13 cellular contexts compared by ENCODE assay signal in genomic region chr7:52726986-52727385, GRCh38.
DNase-seq lines count a peak whose midpoint lies in the region; ATAC-seq and TF ChIP-seq lines count a peak whose summit lies in the region.
"Had no signal": no experiment of that assay in that cellular context is flagged by ENCODE, and none has a peak within 500 bp of the region (broad histone marks: within the 10 kb centered on the region; RNA-seq: fewer than 3 reads in every experiment).

No MANE protein-coding gene starts in this region.

- peaks cover 16% of the 10 kb centered on the region for H3K9me3 Mint-ChIP-seq in activated CD4-positive, alpha-beta T cell treated with anti-CD3 and anti-CD28 coated beads for 36 hours (ENCODE audit: low read depth)
- H3K9me3 Mint-ChIP-seq in natural killer cell: peaks cover 21 to 27% of the 10 kb centered on the region in 2 donors

- POLR2A ChIA-PET in activated CD4-positive, alpha-beta T cell treated with anti-CD3 and anti-CD28 coated beads for 36 hours (lab: Charles Lee): no interaction called here

- in situ Hi-C loops in Caki2 (cut with HindIII; ENCODE audit: low pct_unique_long_range_greater_than_20kb, low sequenced_read_pairs): no loop called here

- H3K9me2 ChIP-seq in hepatocyte (replicated peaks; ENCODE audit: insufficient read depth): no peaks in the 10 kb centered on the region

- no peak overlapping the region for H3K4me3 Mint-ChIP-seq in activated CD4-positive, alpha-beta T cell treated with anti-CD3 and anti-CD28 coated beads for 36 hours
- no peak overlapping the region for H3K4me3 Mint-ChIP-seq in natural killer cell
- H3K4me3 Mint-ChIP-seq: B cell; CD4-positive, alpha-beta T cell had no signal

- H3K4me3 ChIP-seq in hepatocyte: no peak overlapping the region

- peak; percentile 61 for DNase-seq in Caki2 (ENCODE audit: low read depth)
- DNase-seq in DMS79 treated with DMSO at 0.1 percent for 48 hours (lab: John Stamatoyannopoulos, UW): peak; percentile 93
- DNase-seq in hepatocyte (ENCODE audit: low spot score): no peak
- DNase-seq in renal cortical epithelial cell (ENCODE audit: low read depth): peak; percentile 52
- no peak for DNase-seq in activated CD4-positive, alpha-beta T cell treated with anti-CD3 and anti-CD28 coated beads for 36 hours
- DNase-seq in natural killer cell: no peak
- DNase-seq in HCEC 1CT: no peak
- DNase-seq: C1 segment of cervical spinal cord; CD4-positive, alpha-beta T cell; IMR-90 had no signal

- WGBS in hepatocyte (ENCODE audit: low lambda C conversion rate, missing lambda C conversion rate): 36% methylated on average over 2 of the region's 2 CpGs

- H4K20me1 ChIP-seq in hepatocyte (ENCODE audit: insufficient read depth, poor library complexity, severe bottlenecking): no peaks in the 10 kb centered on the region

- no peak overlapping the region for H3K27ac Mint-ChIP-seq in activated CD4-positive, alpha-beta T cell treated with anti-CD3 and anti-CD28 coated beads for 36 hours
- no peak overlapping the region for H3K27ac Mint-ChIP-seq in natural killer cell
- H3K27ac Mint-ChIP-seq: B cell; CD4-positive, alpha-beta T cell had no signal

- H3K79me2 ChIP-seq in hepatocyte: no peaks in the 10 kb centered on the region

- ATAC-seq in activated CD4-positive, alpha-beta T cell treated with anti-CD3 and anti-CD28 coated beads for 36 hours: no peak
- no peak for ATAC-seq in natural killer cell
- ATAC-seq: HCT116 had no signal

- H3K36me3 Mint-ChIP-seq in activated CD4-positive, alpha-beta T cell treated with anti-CD3 and anti-CD28 coated beads for 36 hours (ENCODE audit: low read depth): no peaks in the 10 kb centered on the region
- peaks cover 12% of the 10 kb centered on the region for H3K36me3 Mint-ChIP-seq in natural killer cell

- TF ChIP-seq CTCF in hepatocyte (IDR thresholded peaks at IDR 0.05; ENCODE audit: poor library complexity): no peak
- no peak for TF ChIP-seq CTCF in natural killer cell (IDR thresholded peaks at IDR 0.05)

- H3K27ac ChIP-seq in hepatocyte: no peak overlapping the region
- H3K27ac ChIP-seq: HL-60 had no signal

- H2AFZ ChIP-seq in hepatocyte: peak overlapping the region; percentile 34

- no peak overlapping the region for H3K4me2 ChIP-seq in hepatocyte

- CTCF ChIA-PET in activated CD4-positive, alpha-beta T cell treated with anti-CD3 and anti-CD28 coated beads for 36 hours (lab: Charles Lee): no interaction called here

- H3K27me3 ChIP-seq in hepatocyte: no peaks in the 10 kb centered on the region

- intact Hi-C loops in activated CD4-positive, alpha-beta T cell treated with anti-CD3 and anti-CD28 coated beads for 36 hours (cut with DNase I, micrococcal nuclease): no loop called here
- intact Hi-C loops in natural killer cell (cut with micrococcal nuclease): no loop called here

- no peaks in the 10 kb centered on the region for H3K4me1 ChIP-seq in hepatocyte (ENCODE audit: insufficient read depth)

- no peaks in the 10 kb centered on the region for H3K4me1 Mint-ChIP-seq in activated CD4-positive, alpha-beta T cell treated with anti-CD3 and anti-CD28 coated beads for 36 hours
- no peaks in the 10 kb centered on the region for H3K4me1 Mint-ChIP-seq in natural killer cell
- H3K4me1 Mint-ChIP-seq: B cell had no signal

- H3K36me3 ChIP-seq in hepatocyte (replicated peaks; ENCODE audit: insufficient read depth, low read depth): no peaks in the 10 kb centered on the region

- no peaks in the 10 kb centered on the region for H3K9me3 ChIP-seq in hepatocyte (ENCODE audit: low read depth)

- no peaks in the 10 kb centered on the region for H3K27me3 Mint-ChIP-seq in activated CD4-positive, alpha-beta T cell treated with anti-CD3 and anti-CD28 coated beads for 36 hours
- H3K27me3 Mint-ChIP-seq in natural killer cell (ENCODE audit: low read depth in 2 of 2): no peaks in the 10 kb centered on the region
- H3K27me3 Mint-ChIP-seq: B cell; CD4-positive, alpha-beta T cell had no signal

Comparison
In these comparisons a context has a peak if more than half of its experiments do, and no peak if none do; other contexts are left out.
1. DNase-seq: peak in Caki2 (single experiment), DMS79 treated with DMSO at 0.1 percent for 48 hours (single experiment) and renal cortical epithelial cell (single experiment); none in hepatocyte (single experiment), activated CD4-positive, alpha-beta T cell treated with anti-CD3 and anti-CD28 coated beads for 36 hours (single experiment), natural killer cell (single experiment) and HCEC 1CT (single experiment).